Comparison of ENCODE assay signal across 8 cellular contexts in the genomic region with DNA sequence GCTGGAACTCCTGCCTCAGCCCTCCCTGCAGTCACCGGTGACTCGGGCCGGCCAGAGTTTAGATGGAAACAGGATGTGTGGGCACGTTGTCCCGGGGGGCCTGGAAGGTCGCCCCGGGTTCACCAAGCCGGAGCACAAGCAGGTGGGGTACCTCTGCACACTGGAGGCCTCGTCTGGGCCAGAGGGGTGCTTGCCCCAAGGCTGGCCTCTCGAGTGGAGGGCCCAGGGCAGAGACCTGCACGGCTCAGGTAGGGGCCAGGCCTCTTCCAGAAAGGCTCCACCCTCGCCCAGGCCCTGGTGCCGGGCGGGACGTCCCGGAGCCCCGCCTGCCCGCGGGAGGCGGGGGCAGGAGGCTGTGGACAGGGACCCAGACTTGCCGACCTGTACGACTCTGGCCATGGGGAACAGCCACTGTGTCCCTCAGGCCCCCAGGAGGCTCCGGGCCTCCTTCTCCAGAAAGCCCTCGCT. TPM values are rescaled to one million over a fixed set of nuclear protein-coding genes. Genes with fewer than 3 reads are reported as not detected.
DNase-seq lines count a peak whose midpoint lies in the region; ATAC-seq lines count a peak whose summit lies in the region.

A gene with protein sequence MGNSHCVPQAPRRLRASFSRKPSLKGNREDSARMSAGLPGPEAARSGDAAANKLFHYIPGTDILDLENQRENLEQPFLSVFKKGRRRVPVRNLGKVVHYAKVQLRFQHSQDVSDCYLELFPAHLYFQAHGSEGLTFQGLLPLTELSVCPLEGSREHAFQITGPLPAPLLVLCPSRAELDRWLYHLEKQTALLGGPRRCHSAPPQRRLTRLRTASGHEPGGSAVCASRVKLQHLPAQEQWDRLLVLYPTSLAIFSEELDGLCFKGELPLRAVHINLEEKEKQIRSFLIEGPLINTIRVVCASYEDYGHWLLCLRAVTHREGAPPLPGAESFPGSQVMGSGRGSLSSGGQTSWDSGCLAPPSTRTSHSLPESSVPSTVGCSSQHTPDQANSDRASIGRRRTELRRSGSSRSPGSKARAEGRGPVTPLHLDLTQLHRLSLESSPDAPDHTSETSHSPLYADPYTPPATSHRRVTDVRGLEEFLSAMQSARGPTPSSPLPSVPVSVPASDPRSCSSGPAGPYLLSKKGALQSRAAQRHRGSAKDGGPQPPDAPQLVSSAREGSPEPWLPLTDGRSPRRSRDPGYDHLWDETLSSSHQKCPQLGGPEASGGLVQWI (plus strand): TSS at position 348 of the 468 bp plus-strand sequence. CDS start 50 bp downstream, at position 398.

- POLR2A ChIA-PET in naive thymus-derived CD8-positive, alpha-beta T cell (lab: Charles Lee), result interaction anchor here (1.1 kb wide), 2 partner anchors 22 to 47 kb away, joined by 3 read pairs; a partner anchor contains a TSS

- H3K27me3 ChIP-seq in HAP-1 (ENCODE audit: low read depth) (no peaks in the 10 kb centered on the region), SJSA1 (replicated peaks) (peaks cover 12% of the 10 kb centered on the region; the same call in 1 of the 2 replicates), endocrine pancreas (ENCODE audit: control insufficient read depth, insufficient read depth, low read length) (peaks cover 11% of the 10 kb centered on the region)

- no peaks in the 10 kb centered on the region for H3K9me3 ChIP-seq in HAP-1
- H3K9me3 ChIP-seq in SJSA1 (replicated peaks), result no peaks in the 10 kb centered on the region
- no peaks in the 10 kb centered on the region for H3K9me3 ChIP-seq in endocrine pancreas (ENCODE audit: control insufficient read depth, low read length)

- DNase-seq in ELR (ENCODE audit: low read depth) (peak; percentile 85), HAP-1 (ENCODE audit: low spot score in 2 of 2) (peak in 1 of 2 experiments; percentile 65), SJSA1 (ENCODE audit: low read depth in 1 of 2, low spot score in 2 of 2) (no peak), globus pallidus (ENCODE audit: low spot score) (no peak), NCI-H1930 (lab: John Stamatoyannopoulos, UW) (no peak), SIG-M5 (lab: John Stamatoyannopoulos, UW) (no peak)
- no peak for DNase-seq in naive thymus-derived CD8-positive, alpha-beta T cell

- H3K9ac ChIP-seq in endocrine pancreas (ENCODE audit: control insufficient read depth, insufficient read depth, low read length), result peak within 1 kb of the TSS; percentile 54

- peak; percentile 26 to 49 for ATAC-seq in naive thymus-derived CD8-positive, alpha-beta T cell

- H3K27ac Mint-ChIP-seq in naive thymus-derived CD8-positive, alpha-beta T cell, result peak within 1 kb of the TSS in 2 of 10 donors; percentile 37 to 75

- H3K4me1 Mint-ChIP-seq in naive thymus-derived CD8-positive, alpha-beta T cell, result peaks cover 0 to 11% (median 4%) of the 10 kb centered on the region in 4 donors

- in situ Hi-C loops in HAP-1 (cut with MboI; ENCODE audit: low sequenced_read_pairs), result no loop called here

- H3K4me3 Mint-ChIP-seq in naive thymus-derived CD8-positive, alpha-beta T cell, result peak within 1 kb of the TSS; percentile 64 to 86 (median 80)

- H3K4me3 ChIP-seq in HAP-1 (peak within 1 kb of the TSS; percentile 44), SJSA1 (peak within 1 kb of the TSS; percentile 54), endocrine pancreas (ENCODE audit: control insufficient read depth, insufficient read depth, low read length) (no peak within 1 kb of the TSS)

- H3K4me1 ChIP-seq in HAP-1 (peaks cover 19% of the 10 kb centered on the region), SJSA1 (replicated peaks) (peaks cover 18% of the 10 kb centered on the region), endocrine pancreas (ENCODE audit: control insufficient read depth, insufficient read depth, low read length) (no peaks in the 10 kb centered on the region)

- H3K27me3 Mint-ChIP-seq in naive thymus-derived CD8-positive, alpha-beta T cell, result peaks cover 6 to 17% (median 10%) of the 10 kb centered on the region in 5 donors

- no peaks in the 10 kb centered on the region for H3K36me3 Mint-ChIP-seq in naive thymus-derived CD8-positive, alpha-beta T cell

- peak within 1 kb of the TSS; percentile 28; the same call in 1 of the 2 replicates for H3K27ac ChIP-seq in SJSA1

- H3K9me3 Mint-ChIP-seq in naive thymus-derived CD8-positive, alpha-beta T cell, result no peaks in the 10 kb centered on the region

- H3K36me3 ChIP-seq in HAP-1 (replicated peaks) (peaks cover 29% of the 10 kb centered on the region), SJSA1 (peaks cover 30% of the 10 kb centered on the region), endocrine pancreas (ENCODE audit: control insufficient read depth, insufficient read depth, low read length) (no peaks in the 10 kb centered on the region)

RNA-seq across cellular contexts. Expression of the gene that starts here (rescaled TPM):
- total RNA-seq in SJSA1 (2014; rRNA removed; shearing (Covaris generic)), result 0.34 TPM in 1 of 2 replicates, not detected in the other
- total RNA-seq in naive thymus-derived CD8-positive, alpha-beta T cell, result under 1 TPM; 0.60 to 0.93 TPM
- polyA plus RNA-seq in naive thymus-derived CD8-positive, alpha-beta T cell, result under 1 TPM in 1 of 3 donors, not detected in 2; 0.19 TPM

Comparison
In these comparisons a context has a peak if more than half of its experiments do, and no peak if none do; other contexts are left out.
1. Peak in ATAC-seq in naive thymus-derived CD8-positive, alpha-beta T cell; RNA of the gene not detected or under 1 TPM.